In the genomic region with DNA sequence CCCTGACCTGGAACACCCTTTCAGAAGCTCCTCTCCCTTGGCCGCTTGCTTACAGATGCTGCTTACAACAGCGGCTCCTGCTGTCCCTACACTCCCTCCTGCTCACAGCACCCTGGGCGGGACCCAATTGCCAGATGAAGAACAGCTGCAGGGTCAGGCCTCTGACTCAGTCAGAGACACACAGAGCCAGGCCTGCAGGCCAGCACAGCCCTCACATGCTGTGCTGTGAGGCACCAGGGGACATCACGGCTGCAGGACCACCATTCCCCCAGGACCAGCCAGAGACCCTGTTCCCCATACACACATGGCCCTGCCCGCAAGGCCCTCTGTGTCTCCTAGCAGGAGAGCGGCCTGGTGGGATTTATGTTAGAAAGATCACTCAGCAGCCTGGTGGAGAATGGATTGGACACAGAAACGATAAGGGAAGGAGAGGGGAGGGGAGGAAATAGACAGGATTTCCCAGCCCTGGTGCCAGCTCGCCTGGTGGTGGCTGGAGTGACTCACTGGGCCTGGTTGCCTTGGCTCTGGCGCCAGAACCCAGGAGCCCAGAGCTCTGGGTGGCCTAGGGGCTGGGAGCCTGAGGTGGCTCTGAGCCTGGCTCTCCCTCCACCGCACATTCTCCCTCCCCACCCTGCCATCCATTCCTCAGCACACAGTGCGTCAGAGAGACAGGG, we compare ENCODE assay signal across 1 cellular context.
TF ChIP-seq lines count a peak whose summit lies in the region.

No MANE protein-coding gene starts in this region.

TF ChIP-seq in SK-N-SH, 30 proteins besides CTCF, POLR2A, EP300 and RAD21:
- 0 out of 2 replicates have a peak, but pooled peaks have one; percentile 21 for TF ChIP-seq YY1 (IDR thresholded peaks at IDR 0.05; ENCODE audit: low read depth)
- TF ChIP-seq MXI1 (IDR thresholded peaks at IDR 0.05; ENCODE audit: low read depth, low read length): peak; percentile 77
- TF ChIP-seq JUND (IDR thresholded peaks at IDR 0.05): no peak
- no peak for TF ChIP-seq MEF2A (IDR thresholded peaks at IDR 0.05; ENCODE audit: borderline replicate concordance, low read depth)
- TF ChIP-seq, protein P1, sequence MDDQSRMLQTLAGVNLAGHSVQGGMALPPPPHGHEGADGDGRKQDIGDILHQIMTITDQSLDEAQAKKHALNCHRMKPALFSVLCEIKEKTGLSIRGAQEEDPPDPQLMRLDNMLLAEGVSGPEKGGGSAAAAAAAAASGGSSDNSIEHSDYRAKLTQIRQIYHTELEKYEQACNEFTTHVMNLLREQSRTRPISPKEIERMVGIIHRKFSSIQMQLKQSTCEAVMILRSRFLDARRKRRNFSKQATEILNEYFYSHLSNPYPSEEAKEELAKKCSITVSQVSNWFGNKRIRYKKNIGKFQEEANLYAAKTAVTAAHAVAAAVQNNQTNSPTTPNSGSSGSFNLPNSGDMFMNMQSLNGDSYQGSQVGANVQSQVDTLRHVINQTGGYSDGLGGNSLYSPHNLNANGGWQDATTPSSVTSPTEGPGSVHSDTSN (IDR thresholded peaks at IDR 0.05): peak; percentile 38; the same call in 1 of the 2 replicates
- TF ChIP-seq REST (IDR thresholded peaks at IDR 0.05; ENCODE audit: low read depth, low read length): no peak
- TF ChIP-seq FOXJ3 (CRISPR knock-in tag; IDR thresholded peaks at IDR 0.05): 0 out of 2 replicates have a peak, but pooled peaks have one; percentile 77
- TF ChIP-seq SMC3 (IDR thresholded peaks at IDR 0.05; ENCODE audit: low read depth, low read length): peak; percentile 43; the same call in 1 of the 2 replicates
- TF ChIP-seq IRF3 (IDR thresholded peaks at IDR 0.05; ENCODE audit: low read depth, low read length): no peak
- TF ChIP-seq, protein P2, sequence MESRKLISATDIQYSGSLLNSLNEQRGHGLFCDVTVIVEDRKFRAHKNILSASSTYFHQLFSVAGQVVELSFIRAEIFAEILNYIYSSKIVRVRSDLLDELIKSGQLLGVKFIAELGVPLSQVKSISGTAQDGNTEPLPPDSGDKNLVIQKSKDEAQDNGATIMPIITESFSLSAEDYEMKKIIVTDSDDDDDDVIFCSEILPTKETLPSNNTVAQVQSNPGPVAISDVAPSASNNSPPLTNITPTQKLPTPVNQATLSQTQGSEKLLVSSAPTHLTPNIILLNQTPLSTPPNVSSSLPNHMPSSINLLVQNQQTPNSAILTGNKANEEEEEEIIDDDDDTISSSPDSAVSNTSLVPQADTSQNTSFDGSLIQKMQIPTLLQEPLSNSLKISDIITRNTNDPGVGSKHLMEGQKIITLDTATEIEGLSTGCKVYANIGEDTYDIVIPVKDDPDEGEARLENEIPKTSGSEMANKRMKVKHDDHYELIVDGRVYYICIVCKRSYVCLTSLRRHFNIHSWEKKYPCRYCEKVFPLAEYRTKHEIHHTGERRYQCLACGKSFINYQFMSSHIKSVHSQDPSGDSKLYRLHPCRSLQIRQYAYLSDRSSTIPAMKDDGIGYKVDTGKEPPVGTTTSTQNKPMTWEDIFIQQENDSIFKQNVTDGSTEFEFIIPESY (IDR thresholded peaks at IDR 0.05; ENCODE audit: borderline replicate concordance, low read depth): no peak
- TF ChIP-seq NFIC (IDR thresholded peaks at IDR 0.05; ENCODE audit: borderline replicate concordance): peak; percentile 51
- peak; percentile 81 for TF ChIP-seq RCOR1 (IDR thresholded peaks at IDR 0.05; ENCODE audit: low read length)
- 0 out of 2 replicates have a peak, but pooled peaks have one; percentile 21 for TF ChIP-seq SIN3A (IDR thresholded peaks at IDR 0.05; ENCODE audit: borderline replicate concordance, low read depth, low read length)
- peak; percentile 48; the same call in 1 of the 2 replicates for TF ChIP-seq TAF1 (IDR thresholded peaks at IDR 0.05; ENCODE audit: borderline replicate concordance, low read depth, low read length)
- TF ChIP-seq FOSL2 (IDR thresholded peaks at IDR 0.05; ENCODE audit: borderline replicate concordance, low read depth): peak; percentile 53; the same call in 1 of the 2 replicates
- TF ChIP-seq POLR2AphosphoS5 (IDR thresholded peaks at IDR 0.05; ENCODE audit: low read depth, low read length): peak; percentile 66; the same call in 1 of the 2 replicates
- no peak for TF ChIP-seq TEAD4 (IDR thresholded peaks at IDR 0.05; ENCODE audit: borderline replicate concordance, insufficient read depth)
- peak; percentile 86 for TF ChIP-seq MAX (IDR thresholded peaks at IDR 0.05; ENCODE audit: low read depth)
- peak; percentile 92 for TF ChIP-seq TCF12 (IDR thresholded peaks at IDR 0.05)
- no peak for TF ChIP-seq USF1 (IDR thresholded peaks at IDR 0.05; ENCODE audit: borderline replicate concordance, low read depth)
